Comparison of ENCODE assay signal across 8 cellular contexts in genomic region chr13:111187879-111188643, GRCh38.
DNase-seq lines count a peak whose midpoint lies in the region; ATAC-seq and TF ChIP-seq lines count a peak whose summit lies in the region.

No MANE protein-coding gene starts in this region.

- peak; percentile 13 for ATAC-seq in activated CD4-positive, alpha-beta T cell treated with anti-CD3 and anti-CD28 coated beads for 36 hours
- no peak for ATAC-seq in WTC11
- ATAC-seq in HG03039 (IDR thresholded peaks at IDR 0.05; ENCODE audit: unreplicated experiment): no peak

- H3K4me1 Mint-ChIP-seq in activated CD4-positive, alpha-beta T cell treated with anti-CD3 and anti-CD28 coated beads for 36 hours: peaks cover 85% of the 10 kb centered on the region
- H3K4me1 Mint-ChIP-seq in WTC11: peaks cover 54% of the 10 kb centered on the region

- no peak overlapping the region for H3K4me3 Mint-ChIP-seq in activated CD4-positive, alpha-beta T cell treated with anti-CD3 and anti-CD28 coated beads for 36 hours
- no peak overlapping the region for H3K4me3 Mint-ChIP-seq in WTC11

- POLR2A ChIA-PET in activated CD4-positive, alpha-beta T cell treated with anti-CD3 and anti-CD28 coated beads for 36 hours (lab: Charles Lee): interaction anchor here (0.6 kb wide), 1 partner anchor 165 kb away, joined by 3 read pairs; no protein-coding TSS in a partner anchor
- POLR2A ChIA-PET in WTC11 (lab: Charles Lee): no interaction called here

- intact Hi-C loops in activated CD4-positive, alpha-beta T cell treated with anti-CD3 and anti-CD28 coated beads for 36 hours (cut with DNase I, micrococcal nuclease): loop anchor here (2.0 to 10.0 kb wide), 3 partner anchors 33 to 573 kb away; partner anchors contain the start of genes ING1 (in 2 of the 2) and NAXD (in 1 of the 2)
- intact Hi-C loops in head of caudate nucleus (cut with DNase I): no loop called here

- H3K27me3 Mint-ChIP-seq in activated CD4-positive, alpha-beta T cell treated with anti-CD3 and anti-CD28 coated beads for 36 hours: no peaks in the 10 kb centered on the region
- no peaks in the 10 kb centered on the region for H3K27me3 Mint-ChIP-seq in WTC11 (ENCODE audit: low read depth)

- H3K27ac Mint-ChIP-seq in activated CD4-positive, alpha-beta T cell treated with anti-CD3 and anti-CD28 coated beads for 36 hours: no peak overlapping the region
- peak overlapping the region; percentile 72 for H3K27ac Mint-ChIP-seq in WTC11

- peaks cover 15% of the 10 kb centered on the region for H3K36me3 Mint-ChIP-seq in activated CD4-positive, alpha-beta T cell treated with anti-CD3 and anti-CD28 coated beads for 36 hours (ENCODE audit: low read depth)
- H3K36me3 Mint-ChIP-seq in WTC11: peaks cover 17% of the 10 kb centered on the region

- no peak for DNase-seq in activated CD4-positive, alpha-beta T cell treated with anti-CD3 and anti-CD28 coated beads for 36 hours
- no peak for DNase-seq in activated CD4-positive, alpha-beta T cell treated with anti-CD3 and anti-CD28 coated beads, Interleukin-2, amount 50 U/mL, for 48 hours
- DNase-seq in WTC11 (ENCODE audit: low spot score): no peak
- peak in 36 of 42 donors; percentile 19 to 85 (median 52) for DNase-seq in head of caudate nucleus
- peak; percentile 52 for DNase-seq in superior temporal gyrus (ENCODE audit: extremely low spot score)
- DNase-seq in SKM-1 (lab: John Stamatoyannopoulos, UW; ENCODE audit: unreplicated experiment): no peak
- no peak for DNase-seq in GF-D8 (lab: John Stamatoyannopoulos, UW)

- CTCF ChIA-PET in activated CD4-positive, alpha-beta T cell treated with anti-CD3 and anti-CD28 coated beads for 36 hours (lab: Charles Lee): interaction anchor here (1.0 to 1.6 kb wide), 2 partner anchors 28 to 120 kb away, joined by 4 read pairs; no protein-coding TSS in a partner anchor
- CTCF ChIA-PET in WTC11 (lab: Charles Lee): no interaction called here

- TF ChIP-seq CTCF in WTC11 (IDR thresholded peaks at IDR 0.05): no peak

- peaks cover 4% of the 10 kb centered on the region for H3K9me3 Mint-ChIP-seq in activated CD4-positive, alpha-beta T cell treated with anti-CD3 and anti-CD28 coated beads for 36 hours (ENCODE audit: low read depth)
- H3K9me3 Mint-ChIP-seq in WTC11: peaks cover 12% of the 10 kb centered on the region

TF ChIP-seq in WTC11, 78 proteins besides CTCF, POLR2A, EP300 and RAD21 (continues in another document):
- no peak for TF ChIP-seq PRRX2 (CRISPR knock-in tag; IDR thresholded peaks at IDR 0.05)
- TF ChIP-seq ZNF263 (CRISPR knock-in tag; IDR thresholded peaks at IDR 0.05; ENCODE audit: low read depth): no peak
- no peak for TF ChIP-seq ZMAT4 (CRISPR knock-in tag; IDR thresholded peaks at IDR 0.05)
- no peak for TF ChIP-seq ZNF416 (CRISPR knock-in tag; IDR thresholded peaks at IDR 0.05)
- TF ChIP-seq HMGXB4 (CRISPR knock-in tag; IDR thresholded peaks at IDR 0.05): no peak
- TF ChIP-seq JAZF1 (CRISPR knock-in tag; IDR thresholded peaks at IDR 0.05): no peak
- no peak for TF ChIP-seq E2F5 (CRISPR knock-in tag; IDR thresholded peaks at IDR 0.05)
- no peak for TF ChIP-seq MAX (CRISPR knock-in tag; IDR thresholded peaks at IDR 0.05)
- no peak for TF ChIP-seq KAT7 (CRISPR knock-in tag; IDR thresholded peaks at IDR 0.05; ENCODE audit: borderline replicate concordance)
- no peak for TF ChIP-seq ATF1 (CRISPR knock-in tag; IDR thresholded peaks at IDR 0.05)
- no peak for TF ChIP-seq ZNF532 (CRISPR knock-in tag; IDR thresholded peaks at IDR 0.05; ENCODE audit: borderline replicate concordance)
- no peak for TF ChIP-seq MXD4 (CRISPR knock-in tag; IDR thresholded peaks at IDR 0.05; ENCODE audit: borderline replicate concordance)
- no peak for TF ChIP-seq SMAD3 (CRISPR knock-in tag; IDR thresholded peaks at IDR 0.05; ENCODE audit: borderline replicate concordance)
- no peak for TF ChIP-seq ZNF281 (CRISPR knock-in tag; IDR thresholded peaks at IDR 0.05)
- no peak for TF ChIP-seq USF1 (CRISPR knock-in tag; IDR thresholded peaks at IDR 0.05)

Comparison
In these comparisons a context has a peak if more than half of its experiments do, and no peak if none do; other contexts are left out.
1. DNase-seq: peak in head of caudate nucleus (36 of 42) and superior temporal gyrus (single experiment); none in activated CD4-positive, alpha-beta T cell treated with anti-CD3 and anti-CD28 coated beads for 36 hours (single experiment), activated CD4-positive, alpha-beta T cell treated with anti-CD3 and anti-CD28 coated beads, Interleukin-2, amount 50 U/mL, for 48 hours (0 of 2), WTC11 (single experiment), SKM-1 (single experiment) and GF-D8 (single experiment).